11 cellular contexts compared by ENCODE assay signal in genomic region chr12:48972213-48973021, GRCh38. TPM values are rescaled to one million over a fixed set of nuclear protein-coding genes. Genes with fewer than 3 reads are reported as not detected.
DNase-seq lines count a peak whose midpoint lies in the region; ATAC-seq and TF ChIP-seq lines count a peak whose summit lies in the region.
"Had no signal": no experiment of that assay in that cellular context is flagged by ENCODE, and none has a peak within 500 bp of the region (broad histone marks: within the 10 kb centered on the region; RNA-seq: fewer than 3 reads in every experiment).

No MANE protein-coding gene starts in this region.

- TF ChIP-seq CTCF in thyroid gland (IDR thresholded peaks at IDR 0.05), result no peak
- TF ChIP-seq CTCF in progenitor cell of endocrine pancreas (IDR thresholded peaks at IDR 0.05; ENCODE audit: unreplicated experiment), result no peak

- peaks cover 21 to 23% of the 10 kb centered on the region in 2 donors for H3K4me1 ChIP-seq in thyroid gland

- H3K4me3 ChIP-seq in thyroid gland (replicated peaks in 1 of 3), result no peak overlapping the region

- peaks cover 22 to 29% of the 10 kb centered on the region in 2 donors for H3K4me1 Mint-ChIP-seq in effector memory CD8-positive, alpha-beta T cell (ENCODE audit: low read depth in 2 of 2)
- H3K4me1 Mint-ChIP-seq in progenitor cell of endocrine pancreas (ENCODE audit: low read depth), result peaks cover 14% of the 10 kb centered on the region

- H3K27me3 Mint-ChIP-seq in effector memory CD8-positive, alpha-beta T cell, result peaks cover 32 to 41% of the 10 kb centered on the region in 2 donors
- peaks cover 96% of the 10 kb centered on the region for H3K27me3 Mint-ChIP-seq in progenitor cell of endocrine pancreas

- peak; percentile 18 for ATAC-seq in effector memory CD8-positive, alpha-beta T cell (replicated peaks)
- ATAC-seq in GM19328 (IDR thresholded peaks at IDR 0.05; ENCODE audit: unreplicated experiment), result no peak

- WGBS in thyroid gland, 2 donors, result 21% methylated on average over 11 to 12 of the region's 25 CpGs

- H3K4me3 Mint-ChIP-seq in effector memory CD8-positive, alpha-beta T cell, result peak overlapping the region; percentile 74 to 89
- H3K4me3 Mint-ChIP-seq in progenitor cell of endocrine pancreas (ENCODE audit: low read depth), result no peak overlapping the region

- no peaks in the 10 kb centered on the region for H3K9me3 ChIP-seq in thyroid gland

- H3K27ac ChIP-seq in thyroid gland, result no peak overlapping the region
- H3K27ac ChIP-seq: parathyroid adenoma had no signal

- H3K36me3 Mint-ChIP-seq in effector memory CD8-positive, alpha-beta T cell (ENCODE audit: insufficient read depth), result peaks cover 14% of the 10 kb centered on the region
- no peaks in the 10 kb centered on the region for H3K36me3 Mint-ChIP-seq in progenitor cell of endocrine pancreas (ENCODE audit: insufficient read depth)

- intact Hi-C loops in thyroid gland (cut with DNase I), result no loop called here

- H3K36me3 ChIP-seq in thyroid gland, result no peaks in the 10 kb centered on the region

- DNase-seq in activated effector memory CD4-positive, alpha-beta T cell treated with anti-CD3 and anti-CD28 coated beads, Interleukin-2, amount 50 U/mL, for 16 hours, result peak; percentile 74
- DNase-seq in activated effector memory CD4-positive, alpha-beta T cell treated with Interleukin-2 at 50 U/mL for 16 hours, result no peak
- peak; percentile 36 for DNase-seq in SIG-M5 (lab: John Stamatoyannopoulos, UW)
- peak in 1 of 3 experiments; percentile 17 for DNase-seq in effector memory CD8-positive, alpha-beta T cell
- peak; percentile 77 for DNase-seq in stimulated activated CD8-positive, alpha-beta memory T cell treated with anti-CD3 and anti-CD28 coated beads, Interleukin-4, amount 100 ng/mL, for 48 hours
- no peak for DNase-seq in thyroid gland
- DNase-seq in progenitor cell of endocrine pancreas (ENCODE audit: low spot score, unreplicated experiment), result no peak

- TF ChIP-seq POLR2A in thyroid gland (IDR thresholded peaks at IDR 0.05), result no peak

- H3K27me3 ChIP-seq in thyroid gland, result peaks cover 35% of the 10 kb centered on the region

- H3K9me3 Mint-ChIP-seq in effector memory CD8-positive, alpha-beta T cell, result no peaks in the 10 kb centered on the region
- no peaks in the 10 kb centered on the region for H3K9me3 Mint-ChIP-seq in progenitor cell of endocrine pancreas (ENCODE audit: low read depth)
- H3K9me3 Mint-ChIP-seq: CD4-positive, alpha-beta T cell had no signal

- peak overlapping the region; percentile 19 to 68 for H3K27ac Mint-ChIP-seq in effector memory CD8-positive, alpha-beta T cell
- no peak overlapping the region for H3K27ac Mint-ChIP-seq in progenitor cell of endocrine pancreas
- H3K27ac Mint-ChIP-seq: CD4-positive, alpha-beta T cell had no signal

RNA-seq across cellular contexts. Expression of gene WNT10B, which starts 0.9 kb away (rescaled TPM):
- total RNA-seq in thyroid gland, result 1 to 10 TPM in 1 of 4 donors, under 1 TPM in 2, not detected in 1; 0.54 to 1.7 (median 0.59) TPM
- total RNA-seq in progenitor cell of endocrine pancreas, result 0.17 TPM in 1 of 2 replicates, not detected in the other
- total RNA-seq: epithelial cell of proximal tubule had no signal

RNA-seq across cellular contexts. Expression of gene WNT1, which starts 5.7 kb away (rescaled TPM):
- total RNA-seq in thyroid gland (not detected), progenitor cell of endocrine pancreas (not detected in 2 replicates)
- total RNA-seq: epithelial cell of proximal tubule had no signal

RNA-seq across cellular contexts. Expression of gene ARF3, which starts 15.1 kb away (rescaled TPM):
- total RNA-seq in thyroid gland (100 to 1,000 TPM in 3 of 4 donors, 10 to 100 TPM in 1; 92.7 to 177 (median 136) TPM), progenitor cell of endocrine pancreas (135 and 149 TPM in 2 replicates)

RNA-seq across cellular contexts. Expression of gene DDN, which starts 26.8 kb away (rescaled TPM):
- total RNA-seq in thyroid gland, result under 1 TPM in 2 of 4 donors, not detected in 2; 0.11 to 0.13 TPM
- 0.40 and 0.57 TPM in 2 replicates for total RNA-seq in progenitor cell of endocrine pancreas

RNA-seq across cellular contexts. Expression of gene PRKAG1, which starts 46.2 kb away (rescaled TPM):
- total RNA-seq in thyroid gland (10 to 100 TPM; 50.3 to 68.1 (median 59.9) TPM), progenitor cell of endocrine pancreas (52.7 and 59.4 TPM in 2 replicates)

Comparison
In these comparisons a context has a peak if more than half of its experiments do, and no peak if none do; other contexts are left out.
1. DNase-seq: peak in activated effector memory CD4-positive, alpha-beta T cell treated with anti-CD3 and anti-CD28 coated beads, Interleukin-2, amount 50 U/mL, for 16 hours (single experiment), SIG-M5 (single experiment) and stimulated activated CD8-positive, alpha-beta memory T cell treated with anti-CD3 and anti-CD28 coated beads, Interleukin-4, amount 100 ng/mL, for 48 hours (single experiment); none in activated effector memory CD4-positive, alpha-beta T cell treated with Interleukin-2 at 50 U/mL for 16 hours (single experiment), thyroid gland (0 of 2) and progenitor cell of endocrine pancreas (single experiment).